ENCODE assay signal across 21 cellular contexts in the genomic region with DNA sequence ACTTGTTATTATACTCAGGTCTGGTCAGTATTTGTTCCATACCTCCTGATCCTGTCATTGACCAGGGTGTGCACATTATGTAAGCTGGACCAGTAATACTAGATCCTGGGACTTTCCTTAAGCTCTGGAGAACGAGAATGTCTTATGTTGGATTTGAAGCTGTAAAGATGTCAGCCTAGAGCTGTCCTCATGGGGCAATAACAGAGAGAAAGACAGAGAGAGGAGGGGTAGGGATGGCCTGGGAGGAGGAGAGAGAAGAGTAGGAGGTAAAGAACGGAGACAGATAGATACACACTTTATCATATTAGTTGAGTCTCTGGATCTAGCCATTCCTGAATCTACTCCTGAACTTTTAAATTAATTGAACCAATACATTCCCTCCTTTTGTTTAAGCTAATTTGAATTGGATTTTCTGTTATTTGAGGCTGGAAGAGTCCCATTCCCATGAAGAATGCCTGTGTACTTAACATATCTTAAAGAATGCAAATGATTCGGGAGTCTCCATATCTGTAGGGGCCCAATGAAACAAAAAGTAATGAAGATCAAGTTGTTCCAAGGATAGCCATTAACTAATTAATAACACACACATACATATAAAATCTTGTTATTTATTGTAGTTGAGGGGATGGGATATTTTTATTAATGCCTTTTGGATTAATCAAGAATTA. TPM values are rescaled to one million over a fixed set of nuclear protein-coding genes. Genes with fewer than 3 reads are reported as not detected.
A peak's percentile ranks its signal among the peaks of the same experiment; 100 is the strongest.
DNase-seq lines count a peak whose midpoint lies in the region; ATAC-seq and TF ChIP-seq lines count a peak whose summit lies in the region.
"Had no signal": no experiment of that assay in that cellular context is flagged by ENCODE, and none has a peak within 500 bp of the region (broad histone marks: within the 10 kb centered on the region; RNA-seq: fewer than 3 reads in every experiment).

No MANE protein-coding gene starts in this region.

- H3K4me3 ChIP-seq in GM23338 (0 out of 2 replicates have a peak overlapping the region, but pooled peaks have one; percentile 4), HUES48 (ENCODE audit: low read depth, low read length) (peak overlapping the region; percentile 34), endodermal cell (ENCODE audit: low read length) (no peak overlapping the region), iPS-20b (ENCODE audit: low read length) (peak overlapping the region; percentile 46)
- H3K4me3 ChIP-seq: PC-9, SJCRH30 had no signal

- 72% methylated on average over 2 of the region's 3 CpGs; no CpG with 5 or more reads in 1 of the 2 experiments for WGBS in endodermal cell (ENCODE audit: insufficient coverage in 1 of 2, insufficient read length in 1 of 2), 2 experiments

- H3K9me3 Mint-ChIP-seq in GM23338 = no peaks in the 10 kb centered on the region
- H3K9me3 Mint-ChIP-seq in endodermal cell = no peaks in the 10 kb centered on the region
- no peaks in the 10 kb centered on the region for H3K9me3 Mint-ChIP-seq in activated CD8-positive, alpha-beta memory T cell treated with anti-CD3 and anti-CD28 coated beads, Interleukin-2, amount 10 ng/mL, durations not matched to agents 7 days and 5 days (ENCODE audit: low read depth)
- H3K9me3 Mint-ChIP-seq: IgD-negative memory B cell had no signal

- H3K36me3 Mint-ChIP-seq in GM23338 (ENCODE audit: low read depth) = no peaks in the 10 kb centered on the region
- H3K36me3 Mint-ChIP-seq in endodermal cell (ENCODE audit: low read depth) = peaks cover 3% of the 10 kb centered on the region
- no peaks in the 10 kb centered on the region for H3K36me3 Mint-ChIP-seq in activated CD8-positive, alpha-beta memory T cell treated with anti-CD3 and anti-CD28 coated beads, Interleukin-2, amount 10 ng/mL, durations not matched to agents 7 days and 5 days
- H3K36me3 Mint-ChIP-seq: IgD-negative memory B cell had no signal

- H3K27ac ChIP-seq in GM23338 (ENCODE audit: low read depth) (peak overlapping the region; percentile 89), HUES48 (ENCODE audit: low read depth, low read length) (peak overlapping the region; percentile 88), endodermal cell (ENCODE audit: low read depth, low read length) (no peak overlapping the region), iPS-20b (ENCODE audit: low read length) (peak overlapping the region; percentile 83)
- H3K27ac ChIP-seq: C4-2B, PC-9, RWPE1, SJCRH30 had no signal

- H3K9me3 ChIP-seq in HUES48 (ENCODE audit: control insufficient read depth, insufficient read depth, low read length) (no peaks in the 10 kb centered on the region), endodermal cell (ENCODE audit: control insufficient read depth, low read length) (no peaks in the 10 kb centered on the region), iPS-20b (ENCODE audit: insufficient read depth, low read depth, low read length) (no peaks in the 10 kb centered on the region)
- H3K9me3 ChIP-seq: SJCRH30 had no signal

- H2AFZ ChIP-seq in GM23338 = no peak overlapping the region
- H2AFZ ChIP-seq: PC-9 had no signal

- ATAC-seq in GM23338 (peak; percentile 87), HG03439 (IDR thresholded peaks at IDR 0.05; ENCODE audit: unreplicated experiment) (no peak), HG03175 (IDR thresholded peaks at IDR 0.05; ENCODE audit: unreplicated experiment) (no peak)
- ATAC-seq in activated CD8-positive, alpha-beta memory T cell treated with anti-CD3 and anti-CD28 coated beads, Interleukin-2, amount 10 ng/mL, durations not matched to agents 7 days and 5 days = no peak

- no peaks in the 10 kb centered on the region for H3K9me2 ChIP-seq in GM23338 (ENCODE audit: insufficient read depth)

- CTCF ChIA-PET in activated CD8-positive, alpha-beta memory T cell treated with anti-CD3 and anti-CD28 coated beads, Interleukin-2, amount 10 ng/mL, durations not matched to agents 7 days and 5 days (lab: Charles Lee) = interaction anchor here (0.6 to 1.7 kb wide), 6 partner anchors 11 to 54 kb away, joined by 3 to 10 read pairs (median 4); no protein-coding TSS in a partner anchor

- H3F3A ChIP-seq in GM23338 (replicated peaks; ENCODE audit: low read depth) = no peaks in the 10 kb centered on the region

- H3K4me2 ChIP-seq in GM23338 = peak overlapping the region; percentile 32
- H3K4me2 ChIP-seq: PC-9 had no signal

- H3K27me3 ChIP-seq in GM23338 (ENCODE audit: insufficient read depth) (no peaks in the 10 kb centered on the region), HUES48 (ENCODE audit: control insufficient read depth, insufficient read depth, low read length) (no peaks in the 10 kb centered on the region), endodermal cell (ENCODE audit: control insufficient read depth, insufficient read depth, low read length, poor library complexity, severe bottlenecking) (no peaks in the 10 kb centered on the region), iPS-20b (ENCODE audit: insufficient read depth, low read length) (no peaks in the 10 kb centered on the region)
- H3K27me3 ChIP-seq: SJCRH30 had no signal

- H3K9ac ChIP-seq in HUES48 (ENCODE audit: low read depth, low read length) = peak overlapping the region; percentile 52; the same call in 1 of the 2 replicates
- no peak overlapping the region for H3K9ac ChIP-seq in endodermal cell (ENCODE audit: extremely low read depth, low read length, poor library complexity, severe bottlenecking)
- H3K9ac ChIP-seq in iPS-20b (ENCODE audit: low read depth, low read length) = peak overlapping the region; percentile 67; the same call in 1 of the 2 replicates

- peaks cover 58% of the 10 kb centered on the region for H3K4me1 ChIP-seq in GM23338 (ENCODE audit: insufficient read depth)
- H3K4me1 ChIP-seq in HUES48 (ENCODE audit: control insufficient read depth, insufficient read depth, low read length) = peaks cover 65% of the 10 kb centered on the region
- peaks cover 5% of the 10 kb centered on the region for H3K4me1 ChIP-seq in endodermal cell (ENCODE audit: control insufficient read depth, insufficient read depth, low read length)
- H3K4me1 ChIP-seq in iPS-20b (ENCODE audit: insufficient read depth, low read length) = peaks cover 58% of the 10 kb centered on the region

- DNase-seq in GM23338 (ENCODE audit: low spot score) = peak; percentile 76
- no peak for DNase-seq in endodermal cell
- DNase-seq in activated CD8-positive, alpha-beta memory T cell treated with anti-CD3 and anti-CD28 coated beads, Interleukin-2, amount 10 ng/mL, durations not matched to agents 7 days and 5 days = no peak
- DNase-seq: ACHN, AML-193, DMS79, MM.1S, NCI-H1092, NCI-H1436 treated with DMSO at 0.1 percent for 48 hours, NCI-H2029, NCI-H345, NCI-H524 treated with DMSO at 0.1 percent for 48 hours, PC-9, SJCRH30 had no signal

- H3K27ac Mint-ChIP-seq in GM23338 (peak overlapping the region; percentile 93), endodermal cell (peak overlapping the region; percentile 15)
- no peak overlapping the region for H3K27ac Mint-ChIP-seq in activated CD8-positive, alpha-beta memory T cell treated with anti-CD3 and anti-CD28 coated beads, Interleukin-2, amount 10 ng/mL, durations not matched to agents 7 days and 5 days
- H3K27ac Mint-ChIP-seq: IgD-negative memory B cell had no signal

- H3K27me3 Mint-ChIP-seq in GM23338 (ENCODE audit: insufficient read depth, low read depth, poor library complexity) (peaks cover 11% of the 10 kb centered on the region), endodermal cell (ENCODE audit: insufficient read depth) (no peaks in the 10 kb centered on the region)
- no peaks in the 10 kb centered on the region for H3K27me3 Mint-ChIP-seq in activated CD8-positive, alpha-beta memory T cell treated with anti-CD3 and anti-CD28 coated beads, Interleukin-2, amount 10 ng/mL, durations not matched to agents 7 days and 5 days

- H3K4me1 Mint-ChIP-seq in GM23338 = peaks cover 62% of the 10 kb centered on the region
- peaks cover 64% of the 10 kb centered on the region for H3K4me1 Mint-ChIP-seq in endodermal cell
- H3K4me1 Mint-ChIP-seq in activated CD8-positive, alpha-beta memory T cell treated with anti-CD3 and anti-CD28 coated beads, Interleukin-2, amount 10 ng/mL, durations not matched to agents 7 days and 5 days = no peaks in the 10 kb centered on the region
- H3K4me1 Mint-ChIP-seq: IgD-negative memory B cell had no signal

- TF ChIP-seq CTCF in GM23338 (conservative IDR thresholded peaks at IDR 0.05; ENCODE audit: low read depth in 2 of 2) = no peak
- peak; percentile 38 for TF ChIP-seq CTCF in endodermal cell (conservative IDR thresholded peaks at IDR 0.05)

- no peaks in the 10 kb centered on the region for H4K20me1 ChIP-seq in GM23338 (replicated peaks; ENCODE audit: insufficient read depth)

- H3K4me3 Mint-ChIP-seq in GM23338 (peak overlapping the region; percentile 37), endodermal cell (no peak overlapping the region)
- H3K4me3 Mint-ChIP-seq in activated CD8-positive, alpha-beta memory T cell treated with anti-CD3 and anti-CD28 coated beads, Interleukin-2, amount 10 ng/mL, durations not matched to agents 7 days and 5 days = no peak overlapping the region
- H3K4me3 Mint-ChIP-seq: IgD-negative memory B cell had no signal

- no peaks in the 10 kb centered on the region for H3K36me3 ChIP-seq in GM23338 (ENCODE audit: insufficient read depth)
- H3K36me3 ChIP-seq in HUES48 (ENCODE audit: control insufficient read depth, insufficient read depth, low read length) = no peaks in the 10 kb centered on the region
- no peaks in the 10 kb centered on the region for H3K36me3 ChIP-seq in endodermal cell (ENCODE audit: control insufficient read depth, insufficient read depth, low read length)
- no peaks in the 10 kb centered on the region for H3K36me3 ChIP-seq in iPS-20b (ENCODE audit: insufficient read depth, low read depth, low read length)
- H3K36me3 ChIP-seq: SJCRH30 had no signal

- peaks cover 93% of the 10 kb centered on the region for H3K79me2 ChIP-seq in GM23338 (replicated peaks; ENCODE audit: insufficient read depth)

TF ChIP-seq in GM23338, 12 proteins besides CTCF, POLR2A, EP300 and RAD21 (continues in another document):
- no peak for TF ChIP-seq JUNB (IDR thresholded peaks at IDR 0.05; ENCODE audit: unreplicated experiment)

RNA-seq across cellular contexts. Expression of a gene that starts 55.9 kb away (rescaled TPM):
- total RNA-seq in GM23338 (2014; rRNA removed; shearing (Covaris generic)) = 81.8 and 82.8 TPM in 2 replicates
- 79.9 and 112 TPM in 2 replicates for polyA plus RNA-seq in GM23338 (2016; fragmentation: Nextera tagmentation; extraction: Ambion mirVana)
- 100 to 1,000 TPM in 1 of 2 donors, 10 to 100 TPM in 1; 48.5 to 139 TPM for total RNA-seq in endodermal cell
- 68.6 TPM for polyA plus RNA-seq in endodermal cell (2013, experiment 1 of 2)
- polyA plus RNA-seq in endodermal cell (2013, experiment 2 of 2) = 71.7 TPM
- total RNA-seq in activated CD8-positive, alpha-beta memory T cell treated with anti-CD3 and anti-CD28 coated beads, Interleukin-2, amount 10 ng/mL, durations not matched to agents 7 days and 5 days = 1 to 10 TPM; 6.7 to 8.9 TPM
